Comparison of ENCODE assay signal across 9 cellular contexts in the genomic region with DNA sequence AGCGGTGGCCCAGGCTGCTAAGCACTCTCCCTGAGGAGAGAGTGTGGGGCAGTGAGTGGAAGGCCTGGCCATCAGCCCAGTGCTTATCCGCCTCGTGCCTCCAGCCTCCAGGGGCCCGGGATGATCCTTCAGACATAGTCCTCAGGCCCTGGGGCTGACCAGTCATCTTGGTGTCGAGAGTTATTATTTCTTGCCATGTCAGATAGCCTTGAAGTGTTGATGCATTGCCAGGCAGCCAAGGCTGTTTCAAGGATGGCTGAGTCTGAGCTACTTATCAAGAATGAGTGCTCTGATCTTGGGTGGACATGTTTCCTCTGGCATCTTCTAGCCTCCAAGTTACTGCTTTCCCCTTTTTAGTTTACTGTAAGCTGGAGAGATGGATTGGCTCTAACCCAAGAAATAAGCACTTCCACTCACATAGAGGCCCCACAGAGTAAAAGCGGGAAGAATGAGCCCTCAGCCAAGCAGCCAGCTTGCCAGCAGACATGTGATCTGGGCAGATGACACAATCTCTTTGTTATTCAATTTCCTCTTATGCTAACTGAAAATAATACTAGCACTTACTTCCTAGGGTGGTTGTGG.
DNase-seq lines count a peak whose midpoint lies in the region; ATAC-seq and TF ChIP-seq lines count a peak whose summit lies in the region.
"Had no signal": no experiment of that assay in that cellular context is flagged by ENCODE, and none has a peak within 500 bp of the region (broad histone marks: within the 10 kb centered on the region; RNA-seq: fewer than 3 reads in every experiment).

No MANE protein-coding gene starts in this region.

- TF ChIP-seq CTCF in dorsolateral prefrontal cortex (IDR thresholded peaks at IDR 0.05 in 54 of 56, conservative IDR thresholded peaks at IDR 0.05 in 2 of 56; ENCODE audit: low read depth in 1 of 56, partially characterized antibody in 56 of 56) (no peak), GM10266 (IDR thresholded peaks at IDR 0.05; ENCODE audit: control insufficient read depth, insufficient read depth, low read depth, missing control alignments) (no peak)

- H3K27ac ChIP-seq in dorsolateral prefrontal cortex (peak overlapping the region in 43 of 59 donors; percentile 4 to 80 (median 55)), muscle layer of duodenum (ENCODE audit: low read length) (peak overlapping the region; percentile 93)

- ATAC-seq in GM19035 (IDR thresholded peaks at IDR 0.05; ENCODE audit: unreplicated experiment), result no peak
- no peak for ATAC-seq in GM18519 (IDR thresholded peaks at IDR 0.05; ENCODE audit: low FRiP score, unreplicated experiment)

- H3K27me3 ChIP-seq in dorsolateral prefrontal cortex (no peaks in the 10 kb centered on the region), muscle layer of duodenum (ENCODE audit: low read depth, low read length) (no peaks in the 10 kb centered on the region), HAP-1 (ENCODE audit: low read depth) (no peaks in the 10 kb centered on the region)

- H3K9me3 ChIP-seq in muscle layer of duodenum (ENCODE audit: control insufficient read depth in 1 of 2, low read length in 2 of 2) (no peaks in the 10 kb centered on the region), HAP-1 (no peaks in the 10 kb centered on the region)

- in situ Hi-C loops in HAP-1 (cut with MboI; ENCODE audit: low sequenced_read_pairs), result no loop called here

- H3K4me3 ChIP-seq in dorsolateral prefrontal cortex (peak overlapping the region in 2 of 59 donors; percentile 14 to 22), muscle layer of duodenum (ENCODE audit: low read depth in 1 of 2, low read length in 2 of 2) (no peak overlapping the region), HAP-1 (no peak overlapping the region)

- peak; percentile 71 for DNase-seq in H4 (ENCODE audit: low spot score)
- peak; percentile 77 for DNase-seq in NOMO-1 treated with DMSO at 0.1 percent for 48 hours (lab: John Stamatoyannopoulos, UW; ENCODE audit: unreplicated experiment)
- DNase-seq in dorsolateral prefrontal cortex, result peak in 5 of 10 donors; percentile 25 to 60 (median 52)
- DNase-seq in HAP-1 (ENCODE audit: low spot score in 2 of 2), result no peak
- no peak for DNase-seq in GM10266 (ENCODE audit: extremely low spot score)
- DNase-seq: naive B cell had no signal

- intact Hi-C loops in dorsolateral prefrontal cortex (cut with DNase I), result loop anchor here in 1 of 2 donors (2.0 to 5.0 kb wide), 2 partner anchors 136 to 364 kb away; a partner anchor contains a TSS

- H3K36me3 ChIP-seq in muscle layer of duodenum (ENCODE audit: control insufficient read depth in 1 of 2, insufficient read depth in 2 of 2, low read length in 2 of 2), result no peaks in the 10 kb centered on the region
- H3K36me3 ChIP-seq in HAP-1 (replicated peaks), result no peaks in the 10 kb centered on the region

- peaks cover 4 to 36% of the 10 kb centered on the region in 2 donors for H3K4me1 ChIP-seq in muscle layer of duodenum (ENCODE audit: control insufficient read depth in 1 of 2, insufficient read depth in 2 of 2, low read length in 2 of 2)
- no peaks in the 10 kb centered on the region for H3K4me1 ChIP-seq in HAP-1

Comparison
In these comparisons a context has a peak if more than half of its experiments do, and no peak if none do; other contexts are left out.
1. DNase-seq: peak in H4 (single experiment) and NOMO-1 treated with DMSO at 0.1 percent for 48 hours (single experiment); none in HAP-1 (0 of 2) and GM10266 (single experiment).